8 cellular contexts compared by ENCODE assay signal in the genomic region with DNA sequence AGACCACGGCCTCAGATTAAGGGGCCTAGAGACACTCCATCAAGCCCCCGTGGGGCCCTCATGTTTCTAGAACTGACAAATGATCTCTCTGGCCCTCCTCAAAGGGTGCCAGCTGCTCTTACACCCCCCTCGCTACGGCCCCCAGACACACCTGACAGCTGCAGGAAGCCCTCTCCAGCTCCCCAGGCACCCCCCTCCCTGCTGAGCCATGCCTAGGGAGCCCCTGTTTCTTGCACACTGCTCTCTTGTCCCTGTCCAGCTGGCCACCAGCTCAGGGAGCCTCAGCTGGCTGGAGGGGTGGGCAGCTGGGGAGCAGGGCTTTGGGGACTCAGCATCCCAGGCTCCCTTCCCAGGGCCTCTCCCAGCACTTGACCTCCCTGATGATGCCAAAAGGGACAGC. TPM values are rescaled to one million over a fixed set of nuclear protein-coding genes. Genes with fewer than 3 reads are reported as not detected.
DNase-seq lines count a peak whose midpoint lies in the region; ATAC-seq and TF ChIP-seq lines count a peak whose summit lies in the region.

No MANE protein-coding gene starts in this region.

- DNase-seq in right cardiac atrium, result peak in 2 of 3 donors; percentile 50 to 67
- DNase-seq in NCI-H146 (lab: John Stamatoyannopoulos, UW), result no peak
- DNase-seq in KG1 (lab: John Stamatoyannopoulos, UW), result no peak
- DNase-seq in DMS114 treated with DMSO at 0.1 percent for 48 hours (lab: John Stamatoyannopoulos, UW; ENCODE audit: unreplicated experiment), result no peak

- no peak for TF ChIP-seq CTCF in SU-DHL-6 (IDR thresholded peaks at IDR 0.05; ENCODE audit: insufficient read depth, low read length, poor library complexity, severe bottlenecking)

- H3K4me2 ChIP-seq in SU-DHL-6 (ENCODE audit: low read depth, low read length, poor library complexity, severe bottlenecking), result no peak overlapping the region

- no peaks in the 10 kb centered on the region for H4K20me1 ChIP-seq in SU-DHL-6 (ENCODE audit: low read depth, low read length)

- H3K27me3 ChIP-seq in SU-DHL-6 (ENCODE audit: low read length) (no peaks in the 10 kb centered on the region), right cardiac atrium (ENCODE audit: control insufficient read depth, insufficient read depth) (no peaks in the 10 kb centered on the region)

- no peaks in the 10 kb centered on the region for H3K9me2 ChIP-seq in SU-DHL-6 (replicated peaks; ENCODE audit: insufficient read depth, low read length)

- H3K27ac ChIP-seq in SU-DHL-6 (ENCODE audit: low read depth, low read length) (0 out of 2 replicates have a peak overlapping the region, but pooled peaks have one; percentile 33), right cardiac atrium (ENCODE audit: low read length) (no peak overlapping the region), skin epidermis (peak overlapping the region in 11 of 21 experiments; percentile 27 to 71 (median 51))

- peaks cover 11% of the 10 kb centered on the region for H3F3A ChIP-seq in SU-DHL-6 (ENCODE audit: insufficient read depth)

- 42% methylated on average over 4 of the region's 4 CpGs for WGBS in right cardiac atrium

- H3K36me3 ChIP-seq in SU-DHL-6 (ENCODE audit: low read length), result no peaks in the 10 kb centered on the region

- peaks cover 34% of the 10 kb centered on the region for H3K79me2 ChIP-seq in SU-DHL-6 (ENCODE audit: insufficient read depth, low read length)

- no peak overlapping the region for H2AFZ ChIP-seq in SU-DHL-6 (ENCODE audit: low read depth, low read length, severe bottlenecking)

- no peak for TF ChIP-seq EP300 in Ishikawa (IDR thresholded peaks at IDR 0.05; ENCODE audit: borderline replicate concordance)

- H3K4me1 ChIP-seq in right cardiac atrium (ENCODE audit: control insufficient read depth, insufficient read depth, low read length), result peaks cover 13% of the 10 kb centered on the region

- no peak overlapping the region for H3K9ac ChIP-seq in SU-DHL-6 (ENCODE audit: low read length)

- TF ChIP-seq RAD21 in Ishikawa (IDR thresholded peaks at IDR 0.05; ENCODE audit: low read depth), result no peak

- ATAC-seq in right cardiac atrium (no peak), HG03280 (IDR thresholded peaks at IDR 0.05; ENCODE audit: unreplicated experiment) (no peak)

- H3K9me3 ChIP-seq in SU-DHL-6 (ENCODE audit: insufficient read depth, low read length) (no peaks in the 10 kb centered on the region), right cardiac atrium (ENCODE audit: control insufficient read depth, low read length) (no peaks in the 10 kb centered on the region)

- intact Hi-C loops in right cardiac atrium (cut with DNase I), result no loop called here

- no peak overlapping the region for H3K4me3 ChIP-seq in SU-DHL-6 (ENCODE audit: insufficient read depth, low read length, poor library complexity, severe bottlenecking)
- H3K4me3 ChIP-seq in right cardiac atrium (ENCODE audit: low read length), result no peak overlapping the region
- H3K4me3 ChIP-seq in skin epidermis, result no peak overlapping the region

TF ChIP-seq in Ishikawa, 13 proteins besides CTCF, POLR2A, EP300 and RAD21:
- TF ChIP-seq EGR1 (IDR thresholded peaks at IDR 0.05), result no peak
- TF ChIP-seq YY1 (IDR thresholded peaks at IDR 0.05; ENCODE audit: low read depth), result no peak
- TF ChIP-seq ZBTB7A (IDR thresholded peaks at IDR 0.05; ENCODE audit: low read depth), result 0 out of 2 replicates have a peak, but pooled peaks have one; percentile 17
- no peak for TF ChIP-seq TEAD4 (IDR thresholded peaks at IDR 0.05)

RNA-seq across cellular contexts. Expression of a gene that starts 14.8 kb away (rescaled TPM):
- 100 to 1,000 TPM in 1 of 4 donors, 10 to 100 TPM in 3; 74.7 to 162 (median 84.2) TPM for total RNA-seq in right cardiac atrium
- 40.1 TPM for polyA plus RNA-seq in right cardiac atrium

Comparison
In these comparisons a context has a peak if more than half of its experiments do, and no peak if none do; other contexts are left out.
1. DNase-seq: peak in right cardiac atrium (2 of 3); none in NCI-H146 (single experiment), KG1 (single experiment) and DMS114 treated with DMSO at 0.1 percent for 48 hours (single experiment).